ENCODE assay signal across 10 cellular contexts in genomic region chr2:106596844-106597243, GRCh38.
DNase-seq lines count a peak whose midpoint lies in the region; ATAC-seq and TF ChIP-seq lines count a peak whose summit lies in the region.
"Had no signal": no experiment of that assay in that cellular context is flagged by ENCODE, and none has a peak within 500 bp of the region (broad histone marks: within the 10 kb centered on the region; RNA-seq: fewer than 3 reads in every experiment).

No MANE protein-coding gene starts in this region.

- POLR2A ChIA-PET in T-cell (lab: Charles Lee), result no interaction called here

- H3K27ac Mint-ChIP-seq in glutamatergic neuron (ENCODE audit: unreplicated experiment) (peak overlapping the region; percentile 11), T-cell (no peak overlapping the region)

- no peak overlapping the region for H3K27ac ChIP-seq in RWPE2 (ENCODE audit: poor library complexity, severe bottlenecking)

- TF ChIP-seq CTCF in AG09309 (IDR thresholded peaks at IDR 0.05; ENCODE audit: control insufficient read depth, insufficient read depth, low read depth, low read length, missing control alignments) (peak; percentile 29), RWPE2 (IDR thresholded peaks at IDR 0.05; ENCODE audit: poor library complexity, severe bottlenecking) (peak; percentile 36), glutamatergic neuron (IDR thresholded peaks at IDR 0.05; ENCODE audit: partially characterized antibody, unreplicated experiment) (peak; percentile 74)

- H3K27me3 Mint-ChIP-seq in glutamatergic neuron (ENCODE audit: unreplicated experiment), result no peaks in the 10 kb centered on the region
- peaks cover 21 to 25% of the 10 kb centered on the region in 2 donors for H3K27me3 Mint-ChIP-seq in T-cell

- H3K9me3 ChIP-seq in RWPE2 (ENCODE audit: severe bottlenecking), result no peaks in the 10 kb centered on the region

- H3K4me1 Mint-ChIP-seq in glutamatergic neuron (ENCODE audit: low read depth, unreplicated experiment), result peaks cover under 1% of the 10 kb centered on the region
- no peaks in the 10 kb centered on the region for H3K4me1 Mint-ChIP-seq in T-cell

- no peaks in the 10 kb centered on the region for H3K4me1 ChIP-seq in RWPE2 (ENCODE audit: insufficient read depth, poor library complexity, severe bottlenecking)

- peaks cover 2% of the 10 kb centered on the region for H3K27me3 ChIP-seq in RWPE2 (ENCODE audit: insufficient read depth, poor library complexity, severe bottlenecking)

- no peaks in the 10 kb centered on the region for H3K36me3 ChIP-seq in RWPE2 (ENCODE audit: low read depth)

- H3K4me3 Mint-ChIP-seq in glutamatergic neuron (ENCODE audit: unreplicated experiment), result no peak overlapping the region
- no peak overlapping the region for H3K4me3 Mint-ChIP-seq in T-cell

- H3K4me3 ChIP-seq in AG09309 (ENCODE audit: control insufficient read depth, low read depth, low read length) (no peak overlapping the region), RWPE2 (ENCODE audit: severe bottlenecking) (no peak overlapping the region)

- H3K9me3 Mint-ChIP-seq in glutamatergic neuron (ENCODE audit: unreplicated experiment) (no peaks in the 10 kb centered on the region), T-cell (no peaks in the 10 kb centered on the region)

- ATAC-seq in GM19035 (IDR thresholded peaks at IDR 0.05; ENCODE audit: unreplicated experiment) (peak; percentile 55), RWPE2 (ENCODE audit: low read depth) (no peak), T-cell (replicated peaks in 1 of 4) (no peak)

- DNase-seq in AG09309 (ENCODE audit: low read depth) (no peak), RWPE2 (ENCODE audit: low spot score) (no peak), glutamatergic neuron (no peak), activated gamma-delta T cell treated with Interleukin-2 at 50 U/mL for 16 hours (no peak), C1 segment of cervical spinal cord (lab: John Stamatoyannopoulos, UW) (no peak), T-cell (no peak), NCI-H1092 treated with DMSO at 0.1 percent for 48 hours (lab: John Stamatoyannopoulos, UW) (no peak)
- DNase-seq: activated CD4-positive, alpha-beta T cell treated with anti-CD3 and anti-CD28 coated beads, Interleukin-2, amount 50 U/mL, for 1 hour; stimulated activated CD4-positive, alpha-beta T cell treated with anti-CD3 and anti-CD28 coated beads, Interleukin-2, amount 100 ng/mL, for 24 hours had no signal

- CTCF ChIA-PET in T-cell (lab: Charles Lee), result no interaction called here

- H3K36me3 Mint-ChIP-seq in glutamatergic neuron (ENCODE audit: unreplicated experiment), result no peaks in the 10 kb centered on the region
- H3K36me3 Mint-ChIP-seq in T-cell, result no peaks in the 10 kb centered on the region
